ENCODE assay signal across 7 cellular contexts in the genomic region with DNA sequence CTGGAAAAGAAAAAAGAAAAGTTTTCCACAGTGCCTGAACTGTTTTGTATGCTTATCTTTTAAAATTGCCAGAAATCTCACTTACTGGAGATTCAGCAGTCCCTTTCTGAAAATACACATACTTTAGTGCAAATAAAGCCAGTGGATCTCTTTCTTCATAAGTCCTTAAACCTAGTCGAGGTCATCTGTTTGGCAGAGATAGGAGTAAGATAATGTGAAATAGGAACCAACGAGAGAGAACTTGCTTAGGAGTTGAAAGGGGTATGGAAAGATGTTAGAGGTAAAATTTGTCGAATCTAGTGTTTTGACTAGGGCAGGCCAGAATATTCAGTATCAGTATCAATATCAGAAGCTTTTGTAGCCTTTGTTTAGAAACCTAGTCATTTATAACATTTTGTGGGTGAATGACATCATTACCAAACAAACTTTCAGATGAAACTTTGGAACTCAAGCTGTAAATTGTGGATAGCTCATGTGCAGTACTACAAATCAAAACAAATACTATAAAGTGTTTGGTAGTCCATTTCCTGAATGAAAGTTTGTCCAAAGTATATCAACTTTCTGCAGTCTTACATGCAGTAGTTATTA. TPM values are rescaled to one million over a fixed set of nuclear protein-coding genes. Genes with fewer than 3 reads are reported as not detected.
DNase-seq lines count a peak whose midpoint lies in the region; ATAC-seq, FAIRE-seq and TF ChIP-seq lines count a peak whose summit lies in the region.
"Not testable (repeated sequence)": the region's sequence is repeated elsewhere in the genome, so short reads cannot be mapped to it uniquely, and the experiment has no call there.

No MANE protein-coding gene starts in this region.

- not testable (repeated sequence) for H3K4me1 Mint-ChIP-seq in activated CD8-positive, alpha-beta T cell treated with anti-CD3 and anti-CD28 coated beads, Interleukin-2, amount 10 ng/mL, durations not matched to agents 7 days and 5 days (ENCODE audit: low read depth)

- TSS peak; percentile 39 for BruUV-seq in GM12878 (replicated peaks; lab: Mats Ljungman, UMichigan)

- WGBS in GM12878 (ENCODE audit: insufficient coverage, insufficient replicate concordance, low lambda C conversion rate, missing lambda C conversion rate): 0% methylated on average over 1 of the region's 3 CpGs
- WGBS in right lobe of liver (ENCODE audit: insufficient coverage, low coverage, low lambda C conversion rate, missing lambda C conversion rate): 22% methylated on average over 3 of the region's 3 CpGs

- not testable (repeated sequence) for H3K9me3 ChIP-seq in GM12878 (replicated peaks; ENCODE audit: control insufficient read depth, insufficient read depth, low read length); right lobe of liver

- SMC1A ChIA-PET in GM12878 (lab: Charles Lee; ENCODE audit: uncharacterized antibody, unreplicated experiment): not testable (repeated sequence)

- not testable (repeated sequence) for H3K4me1 ChIP-seq in GM12878 (ENCODE audit: control insufficient read depth, insufficient read depth, low read length); right lobe of liver

- H3K36me3 ChIP-seq in GM12878 (ENCODE audit: control insufficient read depth in 2 of 2, insufficient read depth in 2 of 2, low read length in 1 of 2); right lobe of liver: not testable (repeated sequence)

- not testable (repeated sequence) for H3K36me3 Mint-ChIP-seq in activated CD8-positive, alpha-beta T cell treated with anti-CD3 and anti-CD28 coated beads, Interleukin-2, amount 10 ng/mL, durations not matched to agents 7 days and 5 days (ENCODE audit: low read depth)

- H3K9me3 Mint-ChIP-seq in activated CD8-positive, alpha-beta T cell treated with anti-CD3 and anti-CD28 coated beads, Interleukin-2, amount 10 ng/mL, durations not matched to agents 7 days and 5 days (ENCODE audit: insufficient read depth): not testable (repeated sequence)

- intact Hi-C loops in GM12878 (cut with micrococcal nuclease; ENCODE audit: unreplicated experiment); right lobe of liver (cut with DNase I): not testable (repeated sequence)

- not testable (repeated sequence) for H3K79me2 ChIP-seq in GM12878 (ENCODE audit: control insufficient read depth, insufficient read depth, low read length)

- not testable (repeated sequence) for H3K9ac ChIP-seq in GM12878 (ENCODE audit: control insufficient read depth, insufficient read depth, low read length)

- not testable (repeated sequence) for H3K27me3 Mint-ChIP-seq in activated CD8-positive, alpha-beta T cell treated with anti-CD3 and anti-CD28 coated beads, Interleukin-2, amount 10 ng/mL, durations not matched to agents 7 days and 5 days (ENCODE audit: low read depth)

- RAD21 ChIA-PET in GM12878 (lab: Charles Lee; ENCODE audit: unreplicated experiment): not testable (repeated sequence)

- not testable (repeated sequence) for H3K4me2 ChIP-seq in GM12878 (ENCODE audit: control insufficient read depth, insufficient read depth)

- TF ChIP-seq EP300 in GM12878 (IDR thresholded peaks at IDR 0.05; ENCODE audit: borderline replicate concordance in 1 of 2, control insufficient read depth in 1 of 2, low read depth in 2 of 2, low read length in 2 of 2): not testable (repeated sequence)

- not testable (repeated sequence) for DNase-seq in activated CD8-positive, alpha-beta T cell treated with anti-CD3 and anti-CD28 coated beads, Interleukin-2, amount 10 ng/mL, durations not matched to agents 7 days and 5 days; GM12878 (ENCODE audit: low read depth, low spot score); right lobe of liver

- H3K27ac Mint-ChIP-seq in activated CD8-positive, alpha-beta T cell treated with anti-CD3 and anti-CD28 coated beads, Interleukin-2, amount 10 ng/mL, durations not matched to agents 7 days and 5 days: not testable (repeated sequence)

- not testable (repeated sequence) for H4K20me1 ChIP-seq in GM12878 (ENCODE audit: control insufficient read depth, insufficient read depth)

- in situ Hi-C loops in GM12878 (cut with MboI): not testable (repeated sequence)

- not testable (repeated sequence) for H2AFZ ChIP-seq in GM12878 (ENCODE audit: control insufficient read depth, low read depth, low read length)

- TF ChIP-seq POLR2A in GM12878 (IDR thresholded peaks at IDR 0.05; ENCODE audit: low read depth, low read length); right lobe of liver (IDR thresholded peaks at IDR 0.05): not testable (repeated sequence)

- POLR2A ChIA-PET in activated CD8-positive, alpha-beta T cell treated with anti-CD3 and anti-CD28 coated beads, Interleukin-2, amount 10 ng/mL, durations not matched to agents 7 days and 5 days (lab: Charles Lee); GM12878 (lab: Charles Lee): not testable (repeated sequence)

- not testable (repeated sequence) for H3K27ac ChIP-seq in GM12878 (ENCODE audit: control insufficient read depth, insufficient read depth); right lobe of liver

- not testable (repeated sequence) for H3K4me3 ChIP-seq in GM12878, right lobe of liver

- ATAC-seq in GM18517 (IDR thresholded peaks at IDR 0.05; ENCODE audit: unreplicated experiment) (peak; percentile 58), GM21529 (IDR thresholded peaks at IDR 0.05; ENCODE audit: unreplicated experiment) (peak; percentile 67), HG02973 (IDR thresholded peaks at IDR 0.05; ENCODE audit: unreplicated experiment) (peak; percentile 63), HG03565 (IDR thresholded peaks at IDR 0.05; ENCODE audit: unreplicated experiment) (peak; percentile 56), GM12878 (peak; percentile 81), right lobe of liver (peak; percentile 46 to 81 (median 60))
- peak; percentile 36 for ATAC-seq in activated CD8-positive, alpha-beta T cell treated with anti-CD3 and anti-CD28 coated beads, Interleukin-2, amount 10 ng/mL, durations not matched to agents 7 days and 5 days

- peak; percentile 95 for FAIRE-seq in GM12878 (lab: Jason Lieb, UNC)

- CTCF ChIA-PET in activated CD8-positive, alpha-beta T cell treated with anti-CD3 and anti-CD28 coated beads, Interleukin-2, amount 10 ng/mL, durations not matched to agents 7 days and 5 days (lab: Charles Lee); GM12878 (lab: Yijun Ruan, JAX): not testable (repeated sequence)

- TF ChIP-seq CTCF in GM12878 (IDR thresholded peaks at IDR 0.05 in 2 of 3, conservative IDR thresholded peaks at IDR 0.05 in 1 of 3; ENCODE audit: control insufficient read depth in 2 of 3, extremely low read depth in 1 of 3, insufficient read depth in 1 of 3, low read depth in 3 of 3, low read length in 3 of 3); right lobe of liver (IDR thresholded peaks at IDR 0.05): not testable (repeated sequence)

- not testable (repeated sequence) for TF ChIP-seq RAD21 in GM12878 (IDR thresholded peaks at IDR 0.05; ENCODE audit: insufficient read depth, low read depth, low read length)

- not testable (repeated sequence) for H3K27me3 ChIP-seq in GM12878 (replicated peaks in 1 of 2; ENCODE audit: control insufficient read depth in 2 of 2, insufficient read depth in 2 of 2, low read length in 1 of 2); right lobe of liver

- H3K4me3 Mint-ChIP-seq in activated CD8-positive, alpha-beta T cell treated with anti-CD3 and anti-CD28 coated beads, Interleukin-2, amount 10 ng/mL, durations not matched to agents 7 days and 5 days: not testable (repeated sequence)

RNA-seq across cellular contexts. Expression of a gene that starts 8.0 kb away (rescaled TPM):
- 10 to 100 TPM; 52.5 to 62.8 TPM for total RNA-seq in activated CD8-positive, alpha-beta T cell treated with anti-CD3 and anti-CD28 coated beads, Interleukin-2, amount 10 ng/mL, durations not matched to agents 7 days and 5 days
- 12.1 and 16.4 TPM in 2 replicates for total RNA-seq in GM12878 (2013; cell fraction: nucleolus; rRNA removed)
- total RNA-seq in GM12878 (2014; rRNA removed) (14.4 and 16.9 TPM in 2 replicates), GM12878 (2014; rRNA removed; fragmentation: Illumina TruSeq; extraction: Trizol) (15.5 and 15.8 TPM in 2 replicates), GM12878 (2021) (16.0 and 18.1 TPM in 2 replicates), right lobe of liver (10 to 100 TPM; 16.3 to 27.7 (median 20.8) TPM)
- polyA plus RNA-seq in GM12878 (2011; ENCODE audit: low read depth): 11.7 TPM
- polyA plus RNA-seq in GM12878 (2011; rRNA removed) (16.6 and 18.7 TPM in 2 replicates), GM12878 (2014; fragmentation: Illumina TruSeq; extraction: Trizol) (17.2 and 19.4 TPM in 2 replicates), GM12878 (2014; fragmentation: Nextera tagmentation; extraction: Ambion mirVana) (1 to 10 TPM; 6.8 to 7.6 TPM), GM12878 (2014; rRNA removed) (8.9 and 10.2 TPM in 2 replicates), GM12878 (2016; fragmentation: Nextera tagmentation; extraction: Ambion mirVana) (10 to 100 TPM; 24.3 to 25.6 TPM)
- 8.2 and 9.3 TPM in 2 replicates for polyA plus RNA-seq in GM12878 (2011; cell fraction: cytosol; rRNA removed)
- polyA plus RNA-seq in GM12878 (2011; cell fraction: nucleus; rRNA removed): 9.5 and 11.4 TPM in 2 replicates
- polyA plus RNA-seq in GM12878 (2012): 11.1 and 14.5 TPM in 2 replicates
- polyA minus RNA-seq in GM12878 (2011; rRNA and poly(A)+ RNA removed): 15.1 and 26.7 TPM in 2 replicates
- polyA minus RNA-seq in GM12878 (2011; cell fraction: cytosol; rRNA and poly(A)+ RNA removed): 3.7 and 6.3 TPM in 2 replicates
- 16.3 and 22.1 TPM in 2 replicates for polyA minus RNA-seq in GM12878 (2011; cell fraction: nucleus; rRNA and poly(A)+ RNA removed)

RNA-seq across cellular contexts. Expression of a gene that starts 18.9 kb away (rescaled TPM):
- 10 to 100 TPM; 30.3 to 31.2 TPM for total RNA-seq in activated CD8-positive, alpha-beta T cell treated with anti-CD3 and anti-CD28 coated beads, Interleukin-2, amount 10 ng/mL, durations not matched to agents 7 days and 5 days
- total RNA-seq in GM12878 (2013; cell fraction: nucleolus; rRNA removed): 255 and 258 TPM in 2 replicates
- total RNA-seq in GM12878 (2014; rRNA removed): 11.0 and 12.6 TPM in 2 replicates
- total RNA-seq in GM12878 (2014; rRNA removed; fragmentation: Illumina TruSeq; extraction: Trizol): 17.0 and 17.3 TPM in 2 replicates
- total RNA-seq in GM12878 (2021): 15.1 and 20.0 TPM in 2 replicates
- polyA plus RNA-seq in GM12878 (2011; ENCODE audit: low read depth): 11.4 TPM
- polyA plus RNA-seq in GM12878 (2011; rRNA removed): 38.7 and 39.1 TPM in 2 replicates
- 34.6 and 44.1 TPM in 2 replicates for polyA plus RNA-seq in GM12878 (2011; cell fraction: cytosol; rRNA removed)
- polyA plus RNA-seq in GM12878 (2011; cell fraction: nucleus; rRNA removed): 127 and 136 TPM in 2 replicates
- polyA plus RNA-seq in GM12878 (2012): 13.9 and 14.3 TPM in 2 replicates
- 20.3 and 23.9 TPM in 2 replicates for polyA plus RNA-seq in GM12878 (2014; fragmentation: Illumina TruSeq; extraction: Trizol)
- polyA plus RNA-seq in GM12878 (2014; fragmentation: Nextera tagmentation; extraction: Ambion mirVana): 1 to 10 TPM; 4.0 to 5.9 TPM
- 20.2 and 20.7 TPM in 2 replicates for polyA plus RNA-seq in GM12878 (2014; rRNA removed)
- 10 to 100 TPM; 16.3 to 19.0 TPM for polyA plus RNA-seq in GM12878 (2016; fragmentation: Nextera tagmentation; extraction: Ambion mirVana)
- polyA minus RNA-seq in GM12878 (2011; rRNA and poly(A)+ RNA removed): 43.6 and 49.0 TPM in 2 replicates
- polyA minus RNA-seq in GM12878 (2011; cell fraction: cytosol; rRNA and poly(A)+ RNA removed): 3.9 and 6.8 TPM in 2 replicates
- polyA minus RNA-seq in GM12878 (2011; cell fraction: nucleus; rRNA and poly(A)+ RNA removed): 49.8 and 80.9 TPM in 2 replicates
- 1 to 10 TPM; 1.8 to 8.9 (median 6.4) TPM for total RNA-seq in right lobe of liver
